In the genomic region with DNA sequence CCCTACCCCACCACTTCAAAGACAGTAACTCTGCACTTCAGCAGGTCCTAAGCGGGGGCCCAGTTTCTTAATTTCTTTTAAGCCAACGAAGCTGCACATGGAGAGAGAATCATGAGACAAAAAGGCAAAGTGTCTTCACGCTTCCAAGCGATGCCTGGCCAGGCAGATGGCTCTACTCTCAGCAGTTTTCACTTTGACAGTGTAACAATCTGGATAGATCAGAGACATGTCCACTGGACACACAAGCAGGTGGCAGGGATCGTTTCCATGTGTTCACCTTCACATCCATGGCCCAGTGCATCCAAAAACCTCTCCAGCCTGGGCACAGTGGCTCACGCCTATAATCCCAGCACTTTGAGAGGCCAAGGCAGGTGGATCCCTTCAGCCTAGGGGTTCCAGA, we compare ENCODE assay signal across 28 cellular contexts. TPM values are rescaled to one million over a fixed set of nuclear protein-coding genes. Genes with fewer than 3 reads are reported as not detected.
"Had no signal": no experiment of that assay in that cellular context is flagged by ENCODE, and none has a peak within 500 bp of the region (broad histone marks: within the 10 kb centered on the region; RNA-seq: fewer than 3 reads in every experiment).

No MANE protein-coding gene starts in this region.

- H3K27me3 ChIP-seq: dorsolateral prefrontal cortex had no signal

- H3K4me3 ChIP-seq: coronary artery, dorsolateral prefrontal cortex had no signal

- H3K27ac Mint-ChIP-seq: activated CD4-positive, alpha-beta memory T cell treated with anti-CD3 and anti-CD28 coated beads for 36 hours; activated CD4-positive, alpha-beta T cell treated with anti-CD3 and anti-CD28 coated beads for 36 hours; activated CD4-positive, alpha-beta T cell treated with anti-CD3 and anti-CD28 coated beads, Interleukin-2, amount 10 ng/mL, durations not matched to agents 24 days and 14 days; activated CD8-positive, alpha-beta memory T cell treated with anti-CD3 and anti-CD28 coated beads, Interleukin-2, amount 10 ng/mL, durations not matched to agents 7 days and 5 days; activated CD8-positive, alpha-beta T cell treated with anti-CD3 and anti-CD28 coated beads, Interleukin-2, amount 10 ng/mL, durations not matched to agents 7 days and 5 days; activated naive CD4-positive, alpha-beta T cell treated with anti-CD3 and anti-CD28 coated beads for 36 hours; activated naive CD4-positive, alpha-beta T cell treated with anti-CD3 and anti-CD28 coated beads, Interleukin-2, amount 50 U/mL, for 24 hours; activated T-helper 1 cell treated with anti-CD3 and anti-CD28 coated beads, Interleukin-12 subunit alpha, Interleukin-12 subunit beta, Interleukin-2, Interleukin-4 antibody, amounts not matched to agents 30 ng/mL and 10 ng/mL and 1 ng/mL, durations not matched to agents 14 hours and 24 hours and 36 hours; activated T-helper 2 cell treated with anti-CD3 and anti-CD28 coated beads, Interferon-gamma antibody, Interleukin-2, Interleukin-4, amounts not matched to agents 10 μg/mL and 5 μg/mL and 100 μg/mL, durations not matched to agents 14 hours and 24 hours and 36 hours; dendritic cell treated with granulocyte-macrophage colony-stimulating factor and Interleukin-4, amounts not matched to agents 40 ng/mL and 50 ng/mL, for 4 days; endodermal cell; T-helper 17 cell had no signal

- H3K36me3 Mint-ChIP-seq: activated CD4-positive, alpha-beta memory T cell treated with anti-CD3 and anti-CD28 coated beads for 36 hours; activated CD8-positive, alpha-beta memory T cell treated with anti-CD3 and anti-CD28 coated beads, Interleukin-2, amount 10 ng/mL, durations not matched to agents 7 days and 5 days; activated naive CD4-positive, alpha-beta T cell treated with anti-CD3 and anti-CD28 coated beads, Interleukin-2, amount 50 U/mL, for 24 hours had no signal

- H3K27ac ChIP-seq: coronary artery had no signal

- H3K4me3 Mint-ChIP-seq: activated CD4-positive, alpha-beta memory T cell treated with anti-CD3 and anti-CD28 coated beads for 36 hours; activated CD4-positive, alpha-beta T cell treated with anti-CD3 and anti-CD28 coated beads for 36 hours; activated CD4-positive, alpha-beta T cell treated with anti-CD3 and anti-CD28 coated beads, Interleukin-2, amount 10 ng/mL, durations not matched to agents 24 days and 14 days; activated CD8-positive, alpha-beta memory T cell treated with anti-CD3 and anti-CD28 coated beads, Interleukin-2, amount 10 ng/mL, durations not matched to agents 7 days and 5 days; activated CD8-positive, alpha-beta T cell treated with anti-CD3 and anti-CD28 coated beads, Interleukin-2, amount 10 ng/mL, durations not matched to agents 7 days and 5 days; activated naive CD4-positive, alpha-beta T cell treated with anti-CD3 and anti-CD28 coated beads for 36 hours; activated naive CD4-positive, alpha-beta T cell treated with anti-CD3 and anti-CD28 coated beads, Interleukin-2, amount 50 U/mL, for 24 hours; activated T-helper 1 cell treated with anti-CD3 and anti-CD28 coated beads, Interleukin-12 subunit alpha, Interleukin-12 subunit beta, Interleukin-2, Interleukin-4 antibody, amounts not matched to agents 30 ng/mL and 10 ng/mL and 1 ng/mL, durations not matched to agents 14 hours and 24 hours and 36 hours; dendritic cell treated with granulocyte-macrophage colony-stimulating factor and Interleukin-4, amounts not matched to agents 40 ng/mL and 50 ng/mL, for 4 days; endodermal cell; T-helper 17 cell had no signal

- H3K4me1 Mint-ChIP-seq: activated CD4-positive, alpha-beta T cell treated with anti-CD3 and anti-CD28 coated beads for 36 hours; activated CD4-positive, alpha-beta T cell treated with anti-CD3 and anti-CD28 coated beads, Interleukin-2, amount 10 ng/mL, durations not matched to agents 24 days and 14 days; activated naive CD4-positive, alpha-beta T cell treated with anti-CD3 and anti-CD28 coated beads, Interleukin-2, amount 50 U/mL, for 24 hours had no signal

- H3K9me3 Mint-ChIP-seq: activated CD4-positive, alpha-beta memory T cell treated with anti-CD3 and anti-CD28 coated beads for 36 hours; activated CD4-positive, alpha-beta T cell treated with anti-CD3 and anti-CD28 coated beads, Interleukin-2, amount 10 ng/mL, durations not matched to agents 24 days and 14 days; activated naive CD4-positive, alpha-beta T cell treated with anti-CD3 and anti-CD28 coated beads for 36 hours; activated naive CD4-positive, alpha-beta T cell treated with anti-CD3 and anti-CD28 coated beads, Interleukin-2, amount 50 U/mL, for 24 hours; activated T-helper 1 cell treated with anti-CD3 and anti-CD28 coated beads, Interleukin-12 subunit alpha, Interleukin-12 subunit beta, Interleukin-2, Interleukin-4 antibody, amounts not matched to agents 30 ng/mL and 10 ng/mL and 1 ng/mL, durations not matched to agents 14 hours and 24 hours and 36 hours; activated T-helper 2 cell treated with anti-CD3 and anti-CD28 coated beads, Interferon-gamma antibody, Interleukin-2, Interleukin-4, amounts not matched to agents 10 μg/mL and 5 μg/mL and 100 μg/mL, durations not matched to agents 14 hours and 24 hours and 36 hours; dendritic cell treated with granulocyte-macrophage colony-stimulating factor and Interleukin-4, amounts not matched to agents 40 ng/mL and 50 ng/mL, for 4 days; endodermal cell had no signal

- ATAC-seq: activated CD4-positive, alpha-beta T cell treated with anti-CD3 and anti-CD28 coated beads for 36 hours; activated CD8-positive, alpha-beta memory T cell treated with anti-CD3 and anti-CD28 coated beads, Interleukin-2, amount 10 ng/mL, durations not matched to agents 7 days and 5 days; activated CD8-positive, alpha-beta T cell treated with anti-CD3 and anti-CD28 coated beads, Interleukin-2, amount 10 ng/mL, durations not matched to agents 7 days and 5 days; esophagus mucosa; T-helper 17 cell had no signal

- DNase-seq: activated CD4-positive, alpha-beta memory T cell treated with anti-CD3 and anti-CD28 coated beads for 36 hours; activated CD4-positive, alpha-beta T cell treated with anti-CD3 and anti-CD28 coated beads for 36 hours; activated CD4-positive, alpha-beta T cell treated with anti-CD3 and anti-CD28 coated beads, Interleukin-2, amount 10 ng/mL, durations not matched to agents 24 days and 14 days; activated CD4-positive, CD25-positive, alpha-beta regulatory T cell; activated CD4-positive, CD25-positive, alpha-beta regulatory T cell treated with anti-CD3 and anti-CD28 coated beads, Interleukin-2, amount 50 U/mL, for 72 hours; activated CD8-positive, alpha-beta memory T cell treated with anti-CD3 and anti-CD28 coated beads, Interleukin-2, amount 10 ng/mL, durations not matched to agents 7 days and 5 days; activated CD8-positive, alpha-beta memory T cell treated with anti-CD3 and anti-CD28 coated beads, Interleukin-2, amount 50 U/mL, for 4 hours; activated CD8-positive, alpha-beta T cell treated with anti-CD3 and anti-CD28 coated beads, Interleukin-2, amount 10 ng/mL, durations not matched to agents 7 days and 5 days; activated effector memory CD4-positive, alpha-beta T cell treated with anti-CD3 and anti-CD28 coated beads, Interleukin-2, amount 50 U/mL, for 16 hours; activated naive CD4-positive, alpha-beta T cell treated with anti-CD3 and anti-CD28 coated beads for 36 hours; activated T-cell treated with anti-CD3 and anti-CD28 coated beads, Interleukin-2, amount 50 U/mL, for 1 hour; activated T-cell treated with anti-CD3 and anti-CD28 coated beads, Interleukin-2, amount 50 U/mL, for 48 hours; amniotic stem cell; central memory CD4-positive, alpha-beta T cell; effector memory CD4-positive, alpha-beta T cell; endodermal cell; foreskin fibroblast; hippocampal formation; T-helper 17 cell had no signal

- H3K27me3 Mint-ChIP-seq: activated CD4-positive, alpha-beta T cell treated with anti-CD3 and anti-CD28 coated beads, Interleukin-2, amount 10 ng/mL, durations not matched to agents 24 days and 14 days; activated naive CD4-positive, alpha-beta T cell treated with anti-CD3 and anti-CD28 coated beads, Interleukin-2, amount 50 U/mL, for 24 hours had no signal

RNA-seq across cellular contexts. Expression of gene PPP2R2C, which starts 27.8 kb away (rescaled TPM):
- total RNA-seq: activated CD4-positive, alpha-beta memory T cell treated with anti-CD3 and anti-CD28 coated beads for 36 hours; activated CD4-positive, alpha-beta T cell treated with anti-CD3 and anti-CD28 coated beads, Interleukin-2, amount 10 ng/mL, durations not matched to agents 24 days and 14 days; activated CD8-positive, alpha-beta memory T cell treated with anti-CD3 and anti-CD28 coated beads for 36 hours; activated CD8-positive, alpha-beta memory T cell treated with anti-CD3 and anti-CD28 coated beads, Interleukin-2, amount 10 ng/mL, durations not matched to agents 7 days and 5 days; activated CD8-positive, alpha-beta T cell treated with anti-CD3 and anti-CD28 coated beads, Interleukin-2, amount 10 ng/mL, durations not matched to agents 7 days and 5 days; activated naive CD4-positive, alpha-beta T cell treated with anti-CD3 and anti-CD28 coated beads for 36 hours; activated T-helper 1 cell treated with anti-CD3 and anti-CD28 coated beads, Interleukin-12 subunit alpha, Interleukin-12 subunit beta, Interleukin-2, Interleukin-4 antibody, amounts not matched to agents 30 ng/mL and 10 ng/mL and 1 ng/mL, durations not matched to agents 14 hours and 24 hours and 36 hours; activated T-helper 2 cell treated with anti-CD3 and anti-CD28 coated beads, Interferon-gamma antibody, Interleukin-2, Interleukin-4, amounts not matched to agents 10 μg/mL and 5 μg/mL and 100 μg/mL, durations not matched to agents 14 hours and 24 hours and 36 hours; epithelial cell of proximal tubule; T-helper 17 cell had no signal
